Comparison of ENCODE assay signal across 9 cellular contexts in the genomic region with DNA sequence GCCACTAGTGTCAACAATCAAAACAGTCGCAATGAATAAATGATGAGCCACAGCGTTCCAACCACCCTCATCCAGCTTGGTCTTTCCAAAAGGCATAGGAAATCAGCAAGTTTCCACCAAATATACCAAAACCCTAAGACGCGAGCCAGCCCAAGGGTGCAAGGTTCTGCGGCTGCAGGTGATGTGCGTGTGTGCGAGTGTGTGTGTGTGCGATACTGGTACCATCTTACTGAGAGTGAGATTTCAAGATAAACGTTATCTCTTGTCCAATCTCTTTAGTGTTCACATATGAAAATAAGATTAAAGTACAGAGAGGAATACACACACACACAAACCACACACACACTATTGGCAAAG. TPM values are rescaled to one million over a fixed set of nuclear protein-coding genes. Genes with fewer than 3 reads are reported as not detected.
A peak's percentile ranks its signal among the peaks of the same experiment; 100 is the strongest.
DNase-seq lines count a peak whose midpoint lies in the region; ATAC-seq and TF ChIP-seq lines count a peak whose summit lies in the region.
"Had no signal": no experiment of that assay in that cellular context is flagged by ENCODE, and none has a peak within 500 bp of the region (broad histone marks: within the 10 kb centered on the region; RNA-seq: fewer than 3 reads in every experiment).

No MANE protein-coding gene starts in this region.

- H3K79me2 ChIP-seq in GM23338 (replicated peaks; ENCODE audit: insufficient read depth): no peaks in the 10 kb centered on the region; the same call in 1 of the 2 replicates

- H3K4me3 Mint-ChIP-seq in GM23338: peak overlapping the region; percentile 86

- peaks cover 10% of the 10 kb centered on the region for H3K27me3 Mint-ChIP-seq in GM23338 (ENCODE audit: insufficient read depth, low read depth, poor library complexity)

- no peaks in the 10 kb centered on the region for H3K9me2 ChIP-seq in GM23338 (ENCODE audit: insufficient read depth)

- H3K27me3 ChIP-seq in GM23338 (ENCODE audit: insufficient read depth) (peaks cover 28% of the 10 kb centered on the region), skeletal muscle satellite cell (ENCODE audit: control insufficient read depth, insufficient read depth, low read length) (no peaks in the 10 kb centered on the region)

- H3K9me3 ChIP-seq in skeletal muscle satellite cell (replicated peaks; ENCODE audit: low read length): no peaks in the 10 kb centered on the region

- TF ChIP-seq CTCF in GM23338 (conservative IDR thresholded peaks at IDR 0.05; ENCODE audit: low read depth in 2 of 2): no peak; a peak in 1 of 4 replicates
- TF ChIP-seq CTCF in astrocyte of the spinal cord (IDR thresholded peaks at IDR 0.05; ENCODE audit: low read depth, low read length): no peak

- no peaks in the 10 kb centered on the region for H3F3A ChIP-seq in GM23338 (replicated peaks; ENCODE audit: low read depth)

- H3K4me2 ChIP-seq in GM23338: peak overlapping the region; percentile 93
- H3K4me2 ChIP-seq in skeletal muscle satellite cell (ENCODE audit: low read length): peak overlapping the region; percentile 99

- H2AFZ ChIP-seq in GM23338: peak overlapping the region; percentile 98

- no peaks in the 10 kb centered on the region for H4K20me1 ChIP-seq in GM23338 (replicated peaks; ENCODE audit: insufficient read depth)

- peaks cover 13% of the 10 kb centered on the region for H3K4me1 ChIP-seq in GM23338 (ENCODE audit: insufficient read depth)
- H3K4me1 ChIP-seq in skeletal muscle satellite cell (ENCODE audit: control insufficient read depth, insufficient read depth, low read length): peaks cover 21% of the 10 kb centered on the region

- peaks cover 23% of the 10 kb centered on the region for H3K4me1 Mint-ChIP-seq in GM23338

- H3K9me3 Mint-ChIP-seq in GM23338: peaks cover 3% of the 10 kb centered on the region; the same call in 1 of the 3 replicates

- no peak overlapping the region for H3K27ac Mint-ChIP-seq in GM23338

- ATAC-seq in GM23338: no peak
- ATAC-seq in GM19467 (IDR thresholded peaks at IDR 0.05; ENCODE audit: unreplicated experiment): no peak
- ATAC-seq in GM19395 (IDR thresholded peaks at IDR 0.05; ENCODE audit: unreplicated experiment): no peak

- H3K36me3 Mint-ChIP-seq in GM23338 (ENCODE audit: low read depth): no peaks in the 10 kb centered on the region; the same call in 2 of the 3 replicates

- peak overlapping the region; percentile 79 for H3K9ac ChIP-seq in skeletal muscle satellite cell (ENCODE audit: low read depth, low read length)

- peak overlapping the region; percentile 74 for H3K4me3 ChIP-seq in GM23338
- peak overlapping the region; percentile 70 for H3K4me3 ChIP-seq in astrocyte of the spinal cord (ENCODE audit: low read depth, low read length)
- peak overlapping the region; percentile 80 for H3K4me3 ChIP-seq in skeletal muscle satellite cell (ENCODE audit: low read length)

- H3K36me3 ChIP-seq in GM23338 (ENCODE audit: insufficient read depth): no peaks in the 10 kb centered on the region
- H3K36me3 ChIP-seq in skeletal muscle satellite cell (ENCODE audit: insufficient read depth, low read length): no peaks in the 10 kb centered on the region
- H3K36me3 ChIP-seq: cardiac muscle cell had no signal

- DNase-seq in GM23338 (ENCODE audit: low spot score) (no peak), astrocyte of the spinal cord (ENCODE audit: low read depth, low spot score) (no peak), inferior parietal cortex (ENCODE audit: extremely low spot score) (peak; percentile 45)
- no peak for DNase-seq in activated effector memory CD4-positive, alpha-beta T cell treated with Interleukin-2 at 50 U/mL for 16 hours
- no peak for DNase-seq in activated T-cell treated with anti-CD3 and anti-CD28 coated beads, Interleukin-2, amount 50 U/mL, for 48 hours

- in situ Hi-C loops in astrocyte of the spinal cord (cut with HindIII; ENCODE audit: low sequenced_read_pairs): no loop called here

- H3K27ac ChIP-seq in GM23338 (ENCODE audit: low read depth): no peak overlapping the region
- H3K27ac ChIP-seq: cardiac muscle cell had no signal

TF ChIP-seq in GM23338, 12 proteins besides CTCF, POLR2A, EP300 and RAD21 (continues in another document):
- TF ChIP-seq POLR2AphosphoS5 (IDR thresholded peaks at IDR 0.05; ENCODE audit: low read depth) (no peak), ZNF462 (CRISPR knock-in tag; IDR thresholded peaks at IDR 0.05) (no peak), STAT1 (IDR thresholded peaks at IDR 0.05; ENCODE audit: unreplicated experiment) (no peak), ZNF114 (CRISPR knock-in tag; IDR thresholded peaks at IDR 0.05) (no peak), EZH2phosphoT487 (IDR thresholded peaks at IDR 0.05; ENCODE audit: unreplicated experiment) (no peak), CREB1 (CRISPR knock-in tag; IDR thresholded peaks at IDR 0.05; ENCODE audit: low read depth) (no peak)
- TF ChIP-seq, protein P1, sequence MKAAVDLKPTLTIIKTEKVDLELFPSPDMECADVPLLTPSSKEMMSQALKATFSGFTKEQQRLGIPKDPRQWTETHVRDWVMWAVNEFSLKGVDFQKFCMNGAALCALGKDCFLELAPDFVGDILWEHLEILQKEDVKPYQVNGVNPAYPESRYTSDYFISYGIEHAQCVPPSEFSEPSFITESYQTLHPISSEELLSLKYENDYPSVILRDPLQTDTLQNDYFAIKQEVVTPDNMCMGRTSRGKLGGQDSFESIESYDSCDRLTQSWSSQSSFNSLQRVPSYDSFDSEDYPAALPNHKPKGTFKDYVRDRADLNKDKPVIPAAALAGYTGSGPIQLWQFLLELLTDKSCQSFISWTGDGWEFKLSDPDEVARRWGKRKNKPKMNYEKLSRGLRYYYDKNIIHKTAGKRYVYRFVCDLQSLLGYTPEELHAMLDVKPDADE (IDR thresholded peaks at IDR 0.05): no peak

RNA-seq across cellular contexts. Expression of gene TRPC4, which starts 0.9 kb away (rescaled TPM):
- 1.9 and 2.1 TPM in 2 replicates for total RNA-seq in GM23338 (2014; rRNA removed; shearing (Covaris generic))
- 1.1 TPM in 2 replicates for polyA plus RNA-seq in GM23338 (2016; fragmentation: Nextera tagmentation; extraction: Ambion mirVana)
- 0.76 and 0.87 TPM in 2 replicates for total RNA-seq in skeletal muscle satellite cell (2012; rRNA removed)
